Comparison of ENCODE assay signal across 17 cellular contexts in the genomic region with DNA sequence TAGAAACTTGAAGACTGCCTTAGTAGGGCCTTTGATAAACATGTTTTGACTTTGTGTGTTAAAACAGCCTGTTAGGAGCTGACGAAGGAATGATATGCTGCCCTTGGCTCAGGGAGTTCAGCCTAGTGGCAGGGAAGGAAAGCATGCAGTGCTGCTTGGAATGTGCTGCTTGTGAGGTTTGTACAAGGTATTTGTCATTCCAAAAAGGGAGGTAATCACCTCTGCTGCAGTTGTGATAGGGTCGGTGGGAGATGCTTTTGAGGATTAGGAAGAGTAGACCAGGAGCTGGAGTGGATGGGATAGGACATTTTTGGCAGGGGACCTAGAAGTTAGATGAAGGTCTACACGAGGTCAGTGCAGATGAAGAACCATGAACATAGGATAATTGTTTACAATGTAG. TPM values are rescaled to one million over a fixed set of nuclear protein-coding genes. Genes with fewer than 3 reads are reported as not detected.
DNase-seq lines count a peak whose midpoint lies in the region; ATAC-seq, FAIRE-seq and TF ChIP-seq lines count a peak whose summit lies in the region.
"Had no signal": no experiment of that assay in that cellular context is flagged by ENCODE, and none has a peak within 500 bp of the region (broad histone marks: within the 10 kb centered on the region; RNA-seq: fewer than 3 reads in every experiment).

No MANE protein-coding gene starts in this region.

- H2AFZ ChIP-seq in K562 (ENCODE audit: low read depth, low read length): no peak overlapping the region

- H3K4me3 ChIP-seq in K562: no peak overlapping the region

- BruUV-seq in K562 (replicated peaks; lab: Mats Ljungman, UMichigan): no TSS peak

- H3K9ac ChIP-seq in K562 (ENCODE audit: insufficient read depth in 1 of 2, low read depth in 2 of 2, low read length in 2 of 2): no peak overlapping the region

- in situ Hi-C loops in K562 (cut with MboI): no loop called here

- TF ChIP-seq RAD21 in K562 (CRISPR knock-in tag; conservative IDR thresholded peaks at IDR 0.05 in 1 of 2, IDR thresholded peaks at IDR 0.05 in 1 of 2): no peak

- H3K9me1 ChIP-seq in K562 (ENCODE audit: control insufficient read depth, insufficient read depth, low read length): no peaks in the 10 kb centered on the region

- no peaks in the 10 kb centered on the region for H3K27me3 ChIP-seq in K562 (ENCODE audit: control insufficient read depth in 2 of 2, insufficient read depth in 2 of 2, low read length in 2 of 2)

- peak; percentile 38 for DNase-seq in ELF-1 (ENCODE audit: low read depth, low spot score)
- DNase-seq in K562 (ENCODE audit: extremely low read depth in 1 of 4, low spot score in 3 of 4): no peak
- DNase-seq in islet precursor cell: peak; percentile 60
- no peak for DNase-seq in amygdala (lab: John Stamatoyannopoulos, UW)
- no peak for DNase-seq in RWPE1 (ENCODE audit: low spot score)
- DNase-seq: ACHN; C1 segment of cervical spinal cord; CD4-positive, alpha-beta T cell; DMS79; GDM1; IMR-90; KG1 had no signal

- no peak for TF ChIP-seq POLR2A in K562 (conservative IDR thresholded peaks at IDR 0.05)

- H4K20me1 ChIP-seq in K562 (replicated peaks; ENCODE audit: control insufficient read depth, insufficient read depth, low read length): no peaks in the 10 kb centered on the region

- peaks cover 58% of the 10 kb centered on the region for H3K79me2 ChIP-seq in K562 (ENCODE audit: control insufficient read depth, insufficient read depth, low read length)

- H3K4me2 ChIP-seq in K562 (ENCODE audit: insufficient read depth, low read length): no peak overlapping the region

- intact Hi-C loops in K562 (cut with micrococcal nuclease): no loop called here

- TF ChIP-seq EP300 in K562 (IDR thresholded peaks at IDR 0.05; ENCODE audit: low read length): no peak

- H3K9me3 ChIP-seq in K562 (replicated peaks; ENCODE audit: control insufficient read depth, insufficient read depth, low read depth, low read length): no peaks in the 10 kb centered on the region

- H3K27ac ChIP-seq in K562 (ENCODE audit: extremely low read depth, low read depth, low read length): 0 out of 3 replicates have a peak overlapping the region, but pooled peaks have one; percentile 15
- no peak overlapping the region for H3K27ac ChIP-seq in RWPE1

- POLR2A ChIA-PET in K562 (lab: Yijun Ruan, JAX) (interaction anchor here (0.7 kb wide), 2 partner anchors 113 to 256 kb away, joined by 3 read pairs; no protein-coding TSS in a partner anchor), RWPE1 (lab: Yijun Ruan, JAX; ENCODE audit: low non-redundant PET) (no interaction called here)

- peaks cover 3 to 18% of the 10 kb centered on the region in 2 experiments; a peak in 3 of 5 replicates for H3K4me1 ChIP-seq in K562 (replicated peaks in 1 of 2; ENCODE audit: control insufficient read depth in 2 of 2, insufficient read depth in 2 of 2, low read length in 2 of 2)

- 38% methylated on average over 3 of the region's 3 CpGs for WGBS in K562 (ENCODE audit: insufficient coverage, low coverage, missing lambda C conversion rate)

- FAIRE-seq in K562 (lab: Jason Lieb, UNC): no peak
- FAIRE-seq: GM12892, GM19239, H54 had no signal

- no peak for ATAC-seq in K562
- ATAC-seq in GM18502 (IDR thresholded peaks at IDR 0.05; ENCODE audit: poor library complexity, unreplicated experiment): no peak
- no peak for ATAC-seq in HG03045 (IDR thresholded peaks at IDR 0.05; ENCODE audit: unreplicated experiment)

- CTCF ChIA-PET in K562 (lab: Yijun Ruan, JAX; ENCODE audit: low intra/inter-chr PET ratio): no interaction called here
- CTCF ChIA-PET in RWPE1 (lab: Yijun Ruan, JAX): no interaction called here

- TF ChIP-seq CTCF in K562 (IDR thresholded peaks at IDR 0.05 in 2 of 3, conservative IDR thresholded peaks at IDR 0.05 in 1 of 3; ENCODE audit: insufficient read depth in 2 of 3, low read depth in 1 of 3, low read length in 3 of 3) (no peak), RWPE1 (conservative IDR thresholded peaks at IDR 0.05; ENCODE audit: low read depth) (no peak)

- H3K36me3 ChIP-seq in K562 (ENCODE audit: control insufficient read depth, insufficient read depth, low read length): no peaks in the 10 kb centered on the region

TF ChIP-seq in K562, 482 proteins besides CTCF, POLR2A, EP300 and RAD21 (continues in another document):
- TF ChIP-seq ZSCAN32 (CRISPR knock-in tag; IDR thresholded peaks at IDR 0.05) (no peak), TAL1 (IDR thresholded peaks at IDR 0.05) (no peak), RBFOX2 (IDR thresholded peaks at IDR 0.05; ENCODE audit: low read depth, low read length) (no peak), HDAC8 (tag; IDR thresholded peaks at IDR 0.05) (no peak), TEAD2 (tag; IDR thresholded peaks at IDR 0.05) (no peak), ZNF197 (CRISPR knock-in tag; IDR thresholded peaks at IDR 0.05; ENCODE audit: low read depth) (no peak), SRSF3 (IDR thresholded peaks at IDR 0.05; ENCODE audit: insufficient read depth, low read length) (no peak), LCOR (CRISPR knock-in tag; IDR thresholded peaks at IDR 0.05) (no peak), MEF2A (IDR thresholded peaks at IDR 0.05; ENCODE audit: control insufficient read depth, low read depth, low read length) (no peak)
- TF ChIP-seq, protein P1, sequence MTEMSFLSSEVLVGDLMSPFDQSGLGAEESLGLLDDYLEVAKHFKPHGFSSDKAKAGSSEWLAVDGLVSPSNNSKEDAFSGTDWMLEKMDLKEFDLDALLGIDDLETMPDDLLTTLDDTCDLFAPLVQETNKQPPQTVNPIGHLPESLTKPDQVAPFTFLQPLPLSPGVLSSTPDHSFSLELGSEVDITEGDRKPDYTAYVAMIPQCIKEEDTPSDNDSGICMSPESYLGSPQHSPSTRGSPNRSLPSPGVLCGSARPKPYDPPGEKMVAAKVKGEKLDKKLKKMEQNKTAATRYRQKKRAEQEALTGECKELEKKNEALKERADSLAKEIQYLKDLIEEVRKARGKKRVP (CRISPR knock-in tag; IDR thresholded peaks at IDR 0.05): no peak
- TF ChIP-seq, protein P2, sequence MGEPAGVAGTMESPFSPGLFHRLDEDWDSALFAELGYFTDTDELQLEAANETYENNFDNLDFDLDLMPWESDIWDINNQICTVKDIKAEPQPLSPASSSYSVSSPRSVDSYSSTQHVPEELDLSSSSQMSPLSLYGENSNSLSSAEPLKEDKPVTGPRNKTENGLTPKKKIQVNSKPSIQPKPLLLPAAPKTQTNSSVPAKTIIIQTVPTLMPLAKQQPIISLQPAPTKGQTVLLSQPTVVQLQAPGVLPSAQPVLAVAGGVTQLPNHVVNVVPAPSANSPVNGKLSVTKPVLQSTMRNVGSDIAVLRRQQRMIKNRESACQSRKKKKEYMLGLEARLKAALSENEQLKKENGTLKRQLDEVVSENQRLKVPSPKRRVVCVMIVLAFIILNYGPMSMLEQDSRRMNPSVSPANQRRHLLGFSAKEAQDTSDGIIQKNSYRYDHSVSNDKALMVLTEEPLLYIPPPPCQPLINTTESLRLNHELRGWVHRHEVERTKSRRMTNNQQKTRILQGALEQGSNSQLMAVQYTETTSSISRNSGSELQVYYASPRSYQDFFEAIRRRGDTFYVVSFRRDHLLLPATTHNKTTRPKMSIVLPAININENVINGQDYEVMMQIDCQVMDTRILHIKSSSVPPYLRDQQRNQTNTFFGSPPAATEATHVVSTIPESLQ (CRISPR knock-in tag; IDR thresholded peaks at IDR 0.05): no peak
- TF ChIP-seq, protein P3, sequence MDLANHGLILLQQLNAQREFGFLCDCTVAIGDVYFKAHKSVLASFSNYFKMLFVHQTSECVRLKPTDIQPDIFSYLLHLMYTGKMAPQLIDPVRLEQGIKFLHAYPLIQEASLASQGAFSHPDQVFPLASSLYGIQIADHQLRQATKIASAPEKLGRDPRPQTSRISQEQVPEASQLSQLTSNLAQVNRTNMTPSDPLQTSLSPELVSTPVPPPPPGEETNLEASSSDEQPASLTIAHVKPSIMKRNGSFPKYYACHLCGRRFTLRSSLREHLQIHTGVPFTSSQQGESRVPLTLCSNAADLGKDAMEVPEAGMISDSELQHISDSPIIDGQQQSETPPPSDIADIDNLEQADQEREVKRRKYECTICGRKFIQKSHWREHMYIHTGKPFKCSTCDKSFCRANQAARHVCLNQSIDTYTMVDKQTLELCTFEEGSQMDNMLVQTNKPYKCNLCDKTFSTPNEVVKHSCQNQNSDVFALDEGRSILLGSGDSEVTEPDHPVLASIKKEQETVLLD (IDR thresholded peaks at IDR 0.05): no peak

RNA-seq across cellular contexts. Expression of a gene that starts 22.1 kb away (rescaled TPM):
- total RNA-seq in K562 (2011; cell fraction: chromatin; rRNA removed; ENCODE audit: low replicate concordance): 30.9 and 39.4 TPM in 2 replicates
- 13.0 and 15.7 TPM in 2 replicates for total RNA-seq in K562 (2011; cell fraction: nucleolus; rRNA removed)
- total RNA-seq in K562 (2011; cell fraction: nucleoplasm; rRNA removed): 12.4 and 12.5 TPM in 2 replicates
- total RNA-seq in K562 (2014; rRNA removed): 4.9 and 5.8 TPM in 2 replicates
- 4.5 and 4.6 TPM in 2 replicates for total RNA-seq in K562 (2014; rRNA removed; fragmentation: Illumina TruSeq; extraction: Trizol)
- 4.5 and 5.9 TPM in 2 replicates for total RNA-seq in K562 (2015; rRNA removed; fragmentation: Illumina TruSeq; extraction: Trizol)
- 7.6 and 9.0 TPM in 2 replicates for total RNA-seq in K562 (2021)
- polyA plus RNA-seq in K562 (2011; rRNA removed): 3.4 and 6.0 TPM in 2 replicates
- 3.4 and 4.6 TPM in 2 replicates for polyA plus RNA-seq in K562 (2011; cell fraction: cytosol; rRNA removed)
- polyA plus RNA-seq in K562 (2011; cell fraction: nucleus; rRNA removed): 5.6 and 7.3 TPM in 2 replicates
- 5.3 and 5.6 TPM in 2 replicates for polyA plus RNA-seq in K562 (2012)
- 4.8 and 7.2 TPM in 2 replicates for polyA plus RNA-seq in K562 (2014; fragmentation: Illumina TruSeq; extraction: Trizol)
- under 1 TPM; 0.56 TPM for polyA plus RNA-seq in K562 (2014; fragmentation: Nextera tagmentation; extraction: Ambion mirVana)
- 2.6 and 2.8 TPM in 2 replicates for polyA plus RNA-seq in K562 (2014; rRNA removed)
- polyA minus RNA-seq in K562 (2011; rRNA and poly(A)+ RNA removed): 20.7 and 42.8 TPM in 2 replicates
- 11.4 and 14.5 TPM in 2 replicates for polyA minus RNA-seq in K562 (2011; cell fraction: cytosol; rRNA and poly(A)+ RNA removed)
- polyA minus RNA-seq in K562 (2011; cell fraction: nucleus; rRNA and poly(A)+ RNA removed): 10.1 and 27.2 TPM in 2 replicates

Comparison
In these comparisons a context has a peak if more than half of its experiments do, and no peak if none do; other contexts are left out.
1. DNase-seq: peak in ELF-1 (single experiment) and islet precursor cell (single experiment); none in K562 (0 of 4), amygdala (0 of 56) and RWPE1 (single experiment).